In genomic region chr7:68718059-68718685, GRCh38 we compare ENCODE assay signal across 23 cellular contexts.
"Had no signal": no experiment of that assay in that cellular context is flagged by ENCODE, and none has a peak within 500 bp of the region (broad histone marks: within the 10 kb centered on the region; RNA-seq: fewer than 3 reads in every experiment).

No MANE protein-coding gene starts in this region.

- H3K36me3 Mint-ChIP-seq: activated naive CD8-positive, alpha-beta T cell treated with anti-CD3 and anti-CD28 coated beads, Interleukin-2, amount 10 ng/mL, durations not matched to agents 7 days and 5 days; naive thymus-derived CD8-positive, alpha-beta T cell; type B pancreatic cell had no signal

- H3K27me3 ChIP-seq: gastroesophageal sphincter, vagina had no signal

- H3K4me1 ChIP-seq: esophagus squamous epithelium, gastroesophageal sphincter, prostate gland, vagina had no signal

- H3K27ac Mint-ChIP-seq: activated B cell treated with CpG ODN at 0.5 μM for 24 hours; activated CD4-positive, alpha-beta T cell treated with anti-CD3 and anti-CD28 coated beads for 36 hours; activated naive CD8-positive, alpha-beta T cell treated with anti-CD3 and anti-CD28 coated beads, Interleukin-2, amount 10 ng/mL, durations not matched to agents 7 days and 5 days; endodermal cell; naive thymus-derived CD8-positive, alpha-beta T cell; type B pancreatic cell had no signal

- H3K9me3 ChIP-seq: esophagus squamous epithelium, gastroesophageal sphincter, prostate gland, thoracic aorta, vagina had no signal

- DNase-seq: activated B cell treated with CpG ODN at 0.5 μM for 24 hours; activated CD4-positive, alpha-beta T cell treated with anti-CD3 and anti-CD28 coated beads for 36 hours; activated CD4-positive, alpha-beta T cell treated with anti-CD3 and anti-CD28 coated beads, Interleukin-2, amount 50 U/mL, for 48 hours; activated CD8-positive, alpha-beta memory T cell treated with anti-CD3 and anti-CD28 coated beads, Interleukin-2, amount 50 U/mL, for 48 hours; activated naive CD4-positive, alpha-beta T cell treated with Interleukin-2 at 50 U/mL for 16 hours; activated naive CD8-positive, alpha-beta T cell treated with anti-CD3 and anti-CD28 coated beads, Interleukin-2, amount 10 ng/mL, durations not matched to agents 7 days and 5 days; activated T-cell treated with anti-CD3 and anti-CD28 coated beads, Interleukin-2, amount 50 U/mL, for 48 hours; amniotic stem cell; cerebellar nuclear complex; cortex of kidney; endodermal cell; esophagus squamous epithelium; head of caudate nucleus; hypothalamus; naive thymus-derived CD8-positive, alpha-beta T cell; stimulated activated CD4-positive, alpha-beta T cell treated with anti-CD3 and anti-CD28 coated beads, Interleukin-4, amount 100 ng/mL, for 24 hours; stimulated activated naive CD4-positive, alpha-beta T cell treated with Interleukin-2 at 50 U/mL for 16 hours had no signal

- H3K9me3 Mint-ChIP-seq: activated B cell treated with CpG ODN at 0.5 μM for 24 hours, type B pancreatic cell had no signal

- H3K4me1 Mint-ChIP-seq: activated B cell treated with CpG ODN at 0.5 μM for 24 hours; activated CD4-positive, alpha-beta T cell treated with anti-CD3 and anti-CD28 coated beads for 36 hours; activated naive CD8-positive, alpha-beta T cell treated with anti-CD3 and anti-CD28 coated beads, Interleukin-2, amount 10 ng/mL, durations not matched to agents 7 days and 5 days; naive thymus-derived CD8-positive, alpha-beta T cell had no signal

- H3K4me3 Mint-ChIP-seq: activated B cell treated with CpG ODN at 0.5 μM for 24 hours; activated CD4-positive, alpha-beta T cell treated with anti-CD3 and anti-CD28 coated beads for 36 hours; activated naive CD8-positive, alpha-beta T cell treated with anti-CD3 and anti-CD28 coated beads, Interleukin-2, amount 10 ng/mL, durations not matched to agents 7 days and 5 days; endodermal cell; naive thymus-derived CD8-positive, alpha-beta T cell; type B pancreatic cell had no signal

- H3K4me3 ChIP-seq: esophagus squamous epithelium, gastroesophageal sphincter, lung, prostate gland, thoracic aorta, vagina had no signal

- H3K27ac ChIP-seq: esophagus squamous epithelium, gastroesophageal sphincter, prostate gland, thoracic aorta, vagina had no signal

- H3K27me3 Mint-ChIP-seq: activated B cell treated with CpG ODN at 0.5 μM for 24 hours; activated CD4-positive, alpha-beta T cell treated with anti-CD3 and anti-CD28 coated beads for 36 hours; activated naive CD8-positive, alpha-beta T cell treated with anti-CD3 and anti-CD28 coated beads, Interleukin-2, amount 10 ng/mL, durations not matched to agents 7 days and 5 days; naive thymus-derived CD8-positive, alpha-beta T cell; type B pancreatic cell had no signal

- H3K36me3 ChIP-seq: esophagus squamous epithelium, gastroesophageal sphincter, prostate gland, thoracic aorta, vagina had no signal
